ENCODE assay signal across 8 cellular contexts in genomic region chr1:200302893-200303250, GRCh38.
DNase-seq lines count a peak whose midpoint lies in the region; ATAC-seq and TF ChIP-seq lines count a peak whose summit lies in the region.

No MANE protein-coding gene starts in this region.

- peak overlapping the region; percentile 81 for H2AFZ ChIP-seq in SU-DHL-6 (ENCODE audit: low read depth, low read length, severe bottlenecking)

- no peak for TF ChIP-seq POLR2A in ovary (IDR thresholded peaks at IDR 0.05)

- H3K27ac ChIP-seq in SU-DHL-6 (ENCODE audit: low read depth, low read length) = no peak overlapping the region
- H3K27ac ChIP-seq in ovary = no peak overlapping the region

- TF ChIP-seq EP300 in ovary (IDR thresholded peaks at IDR 0.05) = no peak

- TF ChIP-seq CTCF in SU-DHL-6 (IDR thresholded peaks at IDR 0.05; ENCODE audit: insufficient read depth, low read length, poor library complexity, severe bottlenecking) = no peak
- TF ChIP-seq CTCF in fibroblast of villous mesenchyme (IDR thresholded peaks at IDR 0.05; ENCODE audit: insufficient read depth, low read depth, low read length) = peak; percentile 13
- no peak for TF ChIP-seq CTCF in ovary (IDR thresholded peaks at IDR 0.05)

- H3K4me1 ChIP-seq in ovary (ENCODE audit: insufficient read depth) = no peaks in the 10 kb centered on the region

- H3K27me3 ChIP-seq in SU-DHL-6 (ENCODE audit: low read length) (no peaks in the 10 kb centered on the region), ovary (no peaks in the 10 kb centered on the region)

- peak overlapping the region; percentile 66 for H3K4me2 ChIP-seq in SU-DHL-6 (ENCODE audit: low read depth, low read length, poor library complexity, severe bottlenecking)

- WGBS in ovary, 3 donors = 3 to 5% (median 5%) methylated on average over 12 of the region's 12 CpGs

- intact Hi-C loops in ovary (cut with DNase I) = no loop called here

- ATAC-seq in GM21360 (IDR thresholded peaks at IDR 0.05; ENCODE audit: unreplicated experiment) (no peak), HG02973 (IDR thresholded peaks at IDR 0.05; ENCODE audit: unreplicated experiment) (no peak)

- no peaks in the 10 kb centered on the region for H3K9me2 ChIP-seq in SU-DHL-6 (replicated peaks; ENCODE audit: insufficient read depth, low read length)

- no peaks in the 10 kb centered on the region for H3K79me2 ChIP-seq in SU-DHL-6 (ENCODE audit: insufficient read depth, low read length)

- no peaks in the 10 kb centered on the region for H3K36me3 ChIP-seq in SU-DHL-6 (ENCODE audit: low read length)
- H3K36me3 ChIP-seq in ovary = no peaks in the 10 kb centered on the region

- H3K4me3 ChIP-seq in SU-DHL-6 (ENCODE audit: insufficient read depth, low read length, poor library complexity, severe bottlenecking) (peak overlapping the region; percentile 45), fibroblast of villous mesenchyme (ENCODE audit: low read depth, low read length) (peak overlapping the region; percentile 69), ovary (peak overlapping the region; percentile 74)

- DNase-seq in NCI-H82 (lab: John Stamatoyannopoulos, UW) (peak; percentile 30), NCI-H82 treated with DMSO at 0.1 percent for 48 hours (lab: John Stamatoyannopoulos, UW; ENCODE audit: unreplicated experiment) (no peak), fibroblast of villous mesenchyme (ENCODE audit: low read depth) (no peak), ovary (no peak), NCI-H446 treated with DMSO at 0.1 percent for 48 hours (lab: John Stamatoyannopoulos, UW) (no peak)

- H3K9ac ChIP-seq in SU-DHL-6 (ENCODE audit: low read length) = no peak overlapping the region

- H3F3A ChIP-seq in SU-DHL-6 (ENCODE audit: insufficient read depth) = 0 out of 2 replicates have a peak, but pooled peaks cover 3% of the 10 kb centered on the region

- no peaks in the 10 kb centered on the region for H4K20me1 ChIP-seq in SU-DHL-6 (ENCODE audit: low read depth, low read length)

- no peaks in the 10 kb centered on the region for H3K9me3 ChIP-seq in SU-DHL-6 (ENCODE audit: insufficient read depth, low read length)
- H3K9me3 ChIP-seq in ovary = no peaks in the 10 kb centered on the region
